23 cellular contexts compared by ENCODE assay signal in the genomic region with DNA sequence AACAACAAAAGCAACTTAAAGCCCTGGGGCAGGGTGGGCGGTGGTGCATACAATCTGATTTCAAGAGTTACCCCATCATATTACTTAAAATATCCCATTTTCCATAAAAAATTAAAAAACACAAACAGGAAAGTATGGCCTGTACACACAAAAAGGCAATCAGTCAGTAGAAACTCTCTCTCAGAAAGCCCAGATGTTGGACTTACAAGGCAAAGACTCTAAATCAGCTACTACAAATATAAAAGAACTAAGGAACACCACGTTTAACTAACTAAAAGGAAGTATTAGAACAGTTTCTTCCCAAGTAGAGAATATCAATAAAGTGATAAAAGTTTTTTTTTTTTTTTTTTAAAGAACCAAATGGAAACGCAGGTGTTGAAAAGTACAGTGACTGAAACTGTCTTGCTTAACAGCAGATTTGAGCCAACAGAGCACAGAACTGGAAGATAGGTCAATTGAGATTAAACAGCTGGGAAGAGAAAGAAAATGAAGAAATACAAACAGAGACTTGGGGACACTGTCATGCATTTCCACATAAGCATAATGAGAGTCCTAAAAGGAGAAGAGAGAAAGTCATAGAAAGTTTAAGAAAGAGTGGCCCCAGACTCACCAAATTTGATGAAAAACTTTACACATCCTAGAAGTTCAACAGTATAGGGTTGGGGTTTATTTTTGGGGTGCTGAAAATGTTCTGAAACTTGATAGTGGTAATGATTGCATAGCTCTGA. TPM values are rescaled to one million over a fixed set of nuclear protein-coding genes. Genes with fewer than 3 reads are reported as not detected.
DNase-seq lines count a peak whose midpoint lies in the region; ATAC-seq, FAIRE-seq and TF ChIP-seq lines count a peak whose summit lies in the region.
"Had no signal": no experiment of that assay in that cellular context is flagged by ENCODE, and none has a peak within 500 bp of the region (broad histone marks: within the 10 kb centered on the region; RNA-seq: fewer than 3 reads in every experiment).

No MANE protein-coding gene starts in this region.

- 67 to 70% methylated on average over 3 of the region's 3 CpGs for WGBS in pancreas, 2 donors

- TF ChIP-seq CTCF in fibroblast of pulmonary artery (IDR thresholded peaks at IDR 0.05; ENCODE audit: low read length, missing control alignments), result no peak
- no peak for TF ChIP-seq CTCF in pancreas (IDR thresholded peaks at IDR 0.05)

- DNase-seq in fibroblast of pulmonary artery (ENCODE audit: low read depth) (peak; percentile 34), pancreas (no peak), NCI-H748 (lab: John Stamatoyannopoulos, UW; ENCODE audit: unreplicated experiment) (no peak), NCI-H128 (lab: John Stamatoyannopoulos, UW; ENCODE audit: unreplicated experiment) (no peak)
- DNase-seq: activated CD4-positive, alpha-beta T cell treated with anti-CD3 and anti-CD28 coated beads for 4 hours; activated naive CD4-positive, alpha-beta T cell treated with anti-CD3 and anti-CD28 coated beads for 36 hours; DMS 273 treated with DMSO at 0.1 percent for 48 hours; effector CD4-positive, alpha-beta T cell; GM23248; left colon; NCI-H1930; NCI-H446 treated with DMSO at 0.1 percent for 48 hours; posterior cingulate gyrus; stimulated activated CD4-positive, alpha-beta T cell treated with anti-CD3 and anti-CD28 coated beads, Interleukin-12 subunit alpha, Interleukin-12 subunit beta, amount 100 ng/mL, for 4 hours; stimulated activated naive CD4-positive, alpha-beta T cell treated with Interleukin-2 at 50 U/mL for 16 hours; T-helper 9 cell had no signal

- intact Hi-C loops in pancreas (cut with DNase I), result no loop called here

- ATAC-seq in GM18868 (IDR thresholded peaks at IDR 0.05; ENCODE audit: unreplicated experiment) (peak; percentile 46), HG03442 (IDR thresholded peaks at IDR 0.05; ENCODE audit: unreplicated experiment) (peak; percentile 42), pancreas (peak in 2 of 4 donors; percentile 45 to 55), HG02571 (IDR thresholded peaks at IDR 0.05; ENCODE audit: unreplicated experiment) (no peak), HG03520 (IDR thresholded peaks at IDR 0.05; ENCODE audit: unreplicated experiment) (no peak)
- ATAC-seq: left colon had no signal

- H3K9me3 ChIP-seq in pancreas, result no peaks in the 10 kb centered on the region
- H3K9me3 ChIP-seq: upper lobe of left lung had no signal

- H3K27me3 ChIP-seq in pancreas, result no peaks in the 10 kb centered on the region
- H3K27me3 ChIP-seq: upper lobe of left lung had no signal

- peaks cover 0 to 11% (median 8%) of the 10 kb centered on the region in 3 donors for H3K4me1 ChIP-seq in pancreas

- peak; percentile 5 for FAIRE-seq in pancreas (lab: Jason Lieb, UNC)
- FAIRE-seq: bronchial epithelial cell, HTR-8/SVneo had no signal

- H3K4me3 ChIP-seq in fibroblast of pulmonary artery (replicated peaks; ENCODE audit: low read depth, low read length) (no peak overlapping the region), pancreas (no peak overlapping the region)
- H3K4me3 ChIP-seq: GM23248, upper lobe of left lung had no signal

- H3K36me3 ChIP-seq in pancreas, result peaks cover 0 to 1% (median 0%) of the 10 kb centered on the region in 3 donors

- H3K27ac ChIP-seq in pancreas, result no peak overlapping the region
- H3K27ac ChIP-seq: GM23248 had no signal

RNA-seq across cellular contexts. Expression of a gene that starts 8.6 kb away (rescaled TPM):
- 10 to 100 TPM in 3 of 6 donors, 1 to 10 TPM in 3; 8.3 to 14.2 (median 11.6) TPM for total RNA-seq in pancreas
- 10 to 100 TPM in 1 of 2 donors, 1 to 10 TPM in 1; 7.7 to 18.5 TPM for polyA plus RNA-seq in pancreas

Comparison
In these comparisons a context has a peak if more than half of its experiments do, and no peak if none do; other contexts are left out.
1. ATAC-seq: peak in GM18868 (single experiment) and HG03442 (single experiment); none in HG02571 (single experiment) and HG03520 (single experiment).